1 cellular context compared by ENCODE assay signal in the genomic region with DNA sequence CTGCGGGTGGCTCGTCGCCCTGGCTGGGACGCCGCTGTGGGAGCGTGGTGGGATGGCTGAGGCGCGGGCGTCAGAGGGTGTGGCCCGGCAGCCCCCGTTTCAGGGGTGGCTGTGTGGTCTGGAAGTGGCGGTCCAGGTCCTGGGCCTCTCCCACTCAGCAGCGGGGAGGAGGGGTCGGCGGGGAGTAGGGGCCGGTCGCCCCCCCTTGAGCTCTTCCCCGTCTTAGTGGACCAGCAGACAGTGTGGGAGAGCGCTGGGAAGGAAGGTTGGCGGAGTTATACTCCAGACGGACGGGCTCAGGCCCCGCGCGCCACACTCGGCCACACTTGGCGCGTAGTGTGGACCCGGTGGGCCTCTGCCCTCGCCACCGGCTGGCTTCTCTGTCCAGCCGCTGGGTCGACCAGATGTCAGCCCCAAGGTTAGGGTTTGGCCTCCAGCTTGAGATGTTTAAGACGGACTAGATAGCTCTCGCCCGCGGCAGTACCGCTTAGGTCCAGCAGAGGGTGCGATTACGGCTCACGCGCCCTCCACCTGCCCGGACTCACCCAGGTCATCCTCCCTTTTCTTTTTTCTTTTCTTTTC.
TF ChIP-seq lines count a peak whose summit lies in the region.

No MANE protein-coding gene starts in this region.

TF ChIP-seq in GM23338, 12 proteins besides CTCF, POLR2A, EP300 and RAD21 (continued from another document):
- TF ChIP-seq, protein P1, sequence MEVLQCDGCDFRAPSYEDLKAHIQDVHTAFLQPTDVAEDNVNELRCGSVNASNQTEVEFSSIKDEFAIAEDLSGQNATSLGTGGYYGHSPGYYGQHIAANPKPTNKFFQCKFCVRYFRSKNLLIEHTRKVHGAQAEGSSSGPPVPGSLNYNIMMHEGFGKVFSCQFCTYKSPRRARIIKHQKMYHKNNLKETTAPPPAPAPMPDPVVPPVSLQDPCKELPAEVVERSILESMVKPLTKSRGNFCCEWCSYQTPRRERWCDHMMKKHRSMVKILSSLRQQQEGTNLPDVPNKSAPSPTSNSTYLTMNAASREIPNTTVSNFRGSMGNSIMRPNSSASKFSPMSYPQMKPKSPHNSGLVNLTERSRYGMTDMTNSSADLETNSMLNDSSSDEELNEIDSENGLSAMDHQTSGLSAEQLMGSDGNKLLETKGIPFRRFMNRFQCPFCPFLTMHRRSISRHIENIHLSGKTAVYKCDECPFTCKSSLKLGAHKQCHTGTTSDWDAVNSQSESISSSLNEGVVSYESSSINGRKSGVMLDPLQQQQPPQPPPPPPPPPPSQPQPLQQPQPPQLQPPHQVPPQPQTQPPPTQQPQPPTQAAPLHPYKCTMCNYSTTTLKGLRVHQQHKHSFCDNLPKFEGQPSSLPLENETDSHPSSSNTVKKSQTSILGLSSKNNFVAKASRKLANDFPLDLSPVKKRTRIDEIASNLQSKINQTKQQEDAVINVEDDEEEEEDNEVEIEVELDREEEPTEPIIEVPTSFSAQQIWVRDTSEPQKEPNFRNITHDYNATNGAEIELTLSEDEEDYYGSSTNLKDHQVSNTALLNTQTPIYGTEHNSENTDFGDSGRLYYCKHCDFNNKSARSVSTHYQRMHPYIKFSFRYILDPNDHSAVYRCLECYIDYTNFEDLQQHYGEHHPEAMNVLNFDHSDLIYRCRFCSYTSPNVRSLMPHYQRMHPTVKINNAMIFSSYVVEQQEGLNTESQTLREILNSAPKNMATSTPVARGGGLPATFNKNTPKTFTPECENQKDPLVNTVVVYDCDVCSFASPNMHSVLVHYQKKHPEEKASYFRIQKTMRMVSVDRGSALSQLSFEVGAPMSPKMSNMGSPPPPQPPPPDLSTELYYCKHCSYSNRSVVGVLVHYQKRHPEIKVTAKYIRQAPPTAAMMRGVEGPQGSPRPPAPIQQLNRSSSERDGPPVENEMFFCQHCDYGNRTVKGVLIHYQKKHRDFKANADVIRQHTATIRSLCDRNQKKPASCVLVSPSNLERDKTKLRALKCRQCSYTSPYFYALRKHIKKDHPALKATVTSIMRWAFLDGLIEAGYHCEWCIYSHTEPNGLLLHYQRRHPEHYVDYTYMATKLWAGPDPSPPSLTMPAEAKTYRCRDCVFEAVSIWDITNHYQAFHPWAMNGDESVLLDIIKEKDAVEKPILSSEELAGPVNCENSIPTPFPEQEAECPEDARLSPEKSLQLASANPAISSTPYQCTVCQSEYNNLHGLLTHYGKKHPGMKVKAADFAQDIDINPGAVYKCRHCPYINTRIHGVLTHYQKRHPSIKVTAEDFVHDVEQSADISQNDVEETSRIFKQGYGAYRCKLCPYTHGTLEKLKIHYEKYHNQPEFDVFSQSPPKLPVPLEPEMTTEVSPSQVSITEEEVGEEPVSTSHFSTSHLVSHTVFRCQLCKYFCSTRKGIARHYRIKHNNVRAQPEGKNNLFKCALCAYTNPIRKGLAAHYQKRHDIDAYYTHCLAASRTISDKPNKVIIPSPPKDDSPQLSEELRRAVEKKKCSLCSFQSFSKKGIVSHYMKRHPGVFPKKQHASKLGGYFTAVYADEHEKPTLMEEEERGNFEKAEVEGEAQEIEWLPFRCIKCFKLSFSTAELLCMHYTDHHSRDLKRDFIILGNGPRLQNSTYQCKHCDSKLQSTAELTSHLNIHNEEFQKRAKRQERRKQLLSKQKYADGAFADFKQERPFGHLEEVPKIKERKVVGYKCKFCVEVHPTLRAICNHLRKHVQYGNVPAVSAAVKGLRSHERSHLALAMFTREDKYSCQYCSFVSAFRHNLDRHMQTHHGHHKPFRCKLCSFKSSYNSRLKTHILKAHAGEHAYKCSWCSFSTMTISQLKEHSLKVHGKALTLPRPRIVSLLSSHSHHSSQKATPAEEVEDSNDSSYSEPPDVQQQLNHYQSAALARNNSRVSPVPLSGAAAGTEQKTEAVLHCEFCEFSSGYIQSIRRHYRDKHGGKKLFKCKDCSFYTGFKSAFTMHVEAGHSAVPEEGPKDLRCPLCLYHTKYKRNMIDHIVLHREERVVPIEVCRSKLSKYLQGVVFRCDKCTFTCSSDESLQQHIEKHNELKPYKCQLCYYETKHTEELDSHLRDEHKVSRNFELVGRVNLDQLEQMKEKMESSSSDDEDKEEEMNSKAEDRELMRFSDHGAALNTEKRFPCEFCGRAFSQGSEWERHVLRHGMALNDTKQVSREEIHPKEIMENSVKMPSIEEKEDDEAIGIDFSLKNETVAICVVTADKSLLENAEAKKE (CRISPR knock-in tag; IDR thresholded peaks at IDR 0.05), result no peak
- no peak for TF ChIP-seq POLR2AphosphoS5 (IDR thresholded peaks at IDR 0.05; ENCODE audit: low read depth)
